In genomic region chr6:108873971-108874370, GRCh38 we compare ENCODE assay signal across 14 cellular contexts. TPM values are rescaled to one million over a fixed set of nuclear protein-coding genes. Genes with fewer than 3 reads are reported as not detected.
A peak's percentile ranks its signal among the peaks of the same experiment; 100 is the strongest.
DNase-seq lines count a peak whose midpoint lies in the region; ATAC-seq and TF ChIP-seq lines count a peak whose summit lies in the region.
"Had no signal": no experiment of that assay in that cellular context is flagged by ENCODE, and none has a peak within 500 bp of the region (broad histone marks: within the 10 kb centered on the region; RNA-seq: fewer than 3 reads in every experiment).

No MANE protein-coding gene starts in this region.

- no peak for DNase-seq in activated T-cell treated with anti-CD3 and anti-CD28 coated beads, Interleukin-2, amount 50 U/mL, for 24 hours
- DNase-seq in activated T-cell treated with anti-CD3 and anti-CD28 coated beads, Interleukin-2, amount 50 U/mL, for 48 hours, result no peak
- DNase-seq in activated CD4-positive, alpha-beta memory T cell treated with anti-CD3 and anti-CD28 coated beads, Interleukin-2, amount 10 ng/mL, durations not matched to agents 7 days and 5 days, result no peak
- DNase-seq in right atrium auricular region (ENCODE audit: low spot score) (no peak), suprapubic skin (ENCODE audit: low spot score in 2 of 2) (no peak), occipital lobe (lab: John Stamatoyannopoulos, UW) (no peak)
- DNase-seq: DMS79; effector CD8-positive, alpha-beta T cell; kidney; NCI-H2171 treated with DMSO at 0.1 percent for 48 hours; sigmoid colon had no signal

- no peak for TF ChIP-seq EP300 in suprapubic skin (IDR thresholded peaks at IDR 0.05)

- H3K36me3 ChIP-seq in right atrium auricular region (no peaks in the 10 kb centered on the region), suprapubic skin (peaks cover 5% of the 10 kb centered on the region)

- H3K4me1 ChIP-seq in right atrium auricular region (peaks cover 0 to 55% of the 10 kb centered on the region in 2 donors), suprapubic skin (peaks cover 32% of the 10 kb centered on the region)

- H3K36me3 Mint-ChIP-seq in activated T-cell treated with anti-CD3 and anti-CD28 coated beads, Interleukin-2, amount 50 U/mL, for 24 hours (ENCODE audit: low read depth), result peaks cover 38% of the 10 kb centered on the region
- peaks cover 77% of the 10 kb centered on the region for H3K36me3 Mint-ChIP-seq in activated CD4-positive, alpha-beta memory T cell treated with anti-CD3 and anti-CD28 coated beads, Interleukin-2, amount 10 ng/mL, durations not matched to agents 7 days and 5 days (ENCODE audit: low read depth)

- no peak for TF ChIP-seq POLR2A in suprapubic skin (IDR thresholded peaks at IDR 0.05)

- H3K9me3 Mint-ChIP-seq in activated T-cell treated with anti-CD3 and anti-CD28 coated beads, Interleukin-2, amount 50 U/mL, for 24 hours, result peaks cover 3% of the 10 kb centered on the region
- peaks cover 9% of the 10 kb centered on the region for H3K9me3 Mint-ChIP-seq in activated CD4-positive, alpha-beta memory T cell treated with anti-CD3 and anti-CD28 coated beads, Interleukin-2, amount 10 ng/mL, durations not matched to agents 7 days and 5 days

- peaks cover 49% of the 10 kb centered on the region for H3K4me1 Mint-ChIP-seq in activated T-cell treated with anti-CD3 and anti-CD28 coated beads, Interleukin-2, amount 50 U/mL, for 24 hours (ENCODE audit: low read depth)
- peaks cover 71% of the 10 kb centered on the region for H3K4me1 Mint-ChIP-seq in activated CD4-positive, alpha-beta memory T cell treated with anti-CD3 and anti-CD28 coated beads, Interleukin-2, amount 10 ng/mL, durations not matched to agents 7 days and 5 days

- TF ChIP-seq CTCF in right atrium auricular region (IDR thresholded peaks at IDR 0.05) (no peak), suprapubic skin (IDR thresholded peaks at IDR 0.05) (no peak)

- CTCF ChIA-PET in activated CD4-positive, alpha-beta memory T cell treated with anti-CD3 and anti-CD28 coated beads, Interleukin-2, amount 10 ng/mL, durations not matched to agents 7 days and 5 days (lab: Charles Lee), result interaction anchor here (0.7 to 5.9 kb wide), 10 partner anchors 8 to 315 kb away, joined by 3 to 32 read pairs (median 4); partner anchors contain the start of gene ARMC2

- H3K9me3 ChIP-seq in right atrium auricular region (no peaks in the 10 kb centered on the region), suprapubic skin (no peaks in the 10 kb centered on the region)
- H3K9me3 ChIP-seq: gastroesophageal sphincter, sigmoid colon had no signal

- peak overlapping the region; percentile 66 for H3K4me3 Mint-ChIP-seq in activated T-cell treated with anti-CD3 and anti-CD28 coated beads, Interleukin-2, amount 50 U/mL, for 24 hours
- H3K4me3 Mint-ChIP-seq in activated CD4-positive, alpha-beta memory T cell treated with anti-CD3 and anti-CD28 coated beads, Interleukin-2, amount 10 ng/mL, durations not matched to agents 7 days and 5 days, result peak overlapping the region; percentile 75

- peak overlapping the region; percentile 66 to 81 for H3K27ac ChIP-seq in right atrium auricular region
- peak overlapping the region; percentile 60 for H3K27ac ChIP-seq in suprapubic skin

- H3K27me3 ChIP-seq in right atrium auricular region (no peaks in the 10 kb centered on the region), suprapubic skin (no peaks in the 10 kb centered on the region)
- H3K27me3 ChIP-seq: gastroesophageal sphincter, sigmoid colon had no signal

- no peak for ATAC-seq in GM18861 (IDR thresholded peaks at IDR 0.05; ENCODE audit: unreplicated experiment)
- ATAC-seq in GM21717 (IDR thresholded peaks at IDR 0.05; ENCODE audit: unreplicated experiment), result no peak
- ATAC-seq: gastroesophageal sphincter had no signal

- POLR2A ChIA-PET in activated CD4-positive, alpha-beta memory T cell treated with anti-CD3 and anti-CD28 coated beads, Interleukin-2, amount 10 ng/mL, durations not matched to agents 7 days and 5 days (lab: Charles Lee), result interaction anchor here (0.6 to 2.9 kb wide), 14 partner anchors 8 to 315 kb away, joined by 3 to 50 read pairs (median 4); partner anchors contain the start of genes ARMC2 and CEP57L1

- H3K27ac Mint-ChIP-seq in activated T-cell treated with anti-CD3 and anti-CD28 coated beads, Interleukin-2, amount 50 U/mL, for 24 hours, result peak overlapping the region; percentile 93
- peak overlapping the region; percentile 100 for H3K27ac Mint-ChIP-seq in activated CD4-positive, alpha-beta memory T cell treated with anti-CD3 and anti-CD28 coated beads, Interleukin-2, amount 10 ng/mL, durations not matched to agents 7 days and 5 days

- WGBS in suprapubic skin, result 88% methylated on average over 6 of the region's 6 CpGs

- H3K4me3 ChIP-seq in right atrium auricular region, result no peak overlapping the region
- H3K4me3 ChIP-seq in suprapubic skin, result no peak overlapping the region
- H3K4me3 ChIP-seq: gastroesophageal sphincter, sigmoid colon had no signal

- H3K27me3 Mint-ChIP-seq in activated T-cell treated with anti-CD3 and anti-CD28 coated beads, Interleukin-2, amount 50 U/mL, for 24 hours, result no peaks in the 10 kb centered on the region
- peaks cover 8% of the 10 kb centered on the region for H3K27me3 Mint-ChIP-seq in activated CD4-positive, alpha-beta memory T cell treated with anti-CD3 and anti-CD28 coated beads, Interleukin-2, amount 10 ng/mL, durations not matched to agents 7 days and 5 days

RNA-seq across cellular contexts. Expression of gene ARMC2, which starts 25.7 kb away (rescaled TPM):
- total RNA-seq in activated CD4-positive, alpha-beta memory T cell treated with anti-CD3 and anti-CD28 coated beads, Interleukin-2, amount 10 ng/mL, durations not matched to agents 7 days and 5 days, result 10 to 100 TPM; 12.2 to 13.6 TPM
- total RNA-seq in right atrium auricular region (1 to 10 TPM; 5.3 to 5.5 TPM), suprapubic skin (1 to 10 TPM; 1.9 to 9.5 (median 3.6) TPM), occipital lobe (15.3 TPM)
